Comparison of ENCODE assay signal across 8 cellular contexts in genomic region chr10:21174670-21175495, GRCh38.
A peak's percentile ranks its signal among the peaks of the same experiment; 100 is the strongest.
DNase-seq lines count a peak whose midpoint lies in the region; ATAC-seq and TF ChIP-seq lines count a peak whose summit lies in the region.

No MANE protein-coding gene starts in this region.

- TF ChIP-seq RAD21 in liver (IDR thresholded peaks at IDR 0.05) = no peak

- H3K27ac ChIP-seq in liver (ENCODE audit: low read depth in 1 of 2, low read length in 2 of 2) (peak overlapping the region in 1 of 2 donors; percentile 42), tibial artery (no peak overlapping the region)

- H3K9me3 Mint-ChIP-seq in activated T-cell treated with anti-CD3 and anti-CD28 coated beads, Interleukin-2, amount 50 U/mL, for 4 hours = peaks cover 4% of the 10 kb centered on the region
- H3K9me3 Mint-ChIP-seq in brain = peaks cover 3 to 8% (median 6%) of the 10 kb centered on the region in 5 experiments

- H3K36me3 Mint-ChIP-seq in activated T-cell treated with anti-CD3 and anti-CD28 coated beads, Interleukin-2, amount 50 U/mL, for 4 hours (ENCODE audit: insufficient read depth) = no peaks in the 10 kb centered on the region
- peaks cover 19% of the 10 kb centered on the region for H3K36me3 Mint-ChIP-seq in brain

- peak overlapping the region in 2 of 3 donors; percentile 53 to 77 for H3K4me3 ChIP-seq in liver (ENCODE audit: low read depth in 1 of 3, low read length in 3 of 3)
- peak overlapping the region; percentile 28 to 55 for H3K4me3 ChIP-seq in tibial artery

- peaks cover 0 to 4% (median 0%) of the 10 kb centered on the region in 4 donors for H3K27me3 ChIP-seq in liver (ENCODE audit: control insufficient read depth in 4 of 4, insufficient read depth in 4 of 4, low read length in 3 of 4)
- peaks cover 0 to 51% of the 10 kb centered on the region in 2 donors for H3K27me3 ChIP-seq in tibial artery

- intact Hi-C loops in tibial artery (cut with DNase I; ENCODE audit: low total_unique reads) = no loop called here

- no peak for DNase-seq in activated T-cell treated with anti-CD3 and anti-CD28 coated beads, Interleukin-2, amount 50 U/mL, for 4 hours
- DNase-seq in activated T-cell treated with anti-CD3 and anti-CD28 coated beads, Interleukin-2, amount 50 U/mL, for 48 hours = no peak
- no peak for DNase-seq in tibial artery
- no peak for DNase-seq in HuH-7.5 (ENCODE audit: low spot score)
- no peak for DNase-seq in NCI-H1048 (lab: John Stamatoyannopoulos, UW)

- H3K27me3 Mint-ChIP-seq in activated T-cell treated with anti-CD3 and anti-CD28 coated beads, Interleukin-2, amount 50 U/mL, for 4 hours (ENCODE audit: low read depth) = peaks cover 54% of the 10 kb centered on the region
- peaks cover 23% of the 10 kb centered on the region for H3K27me3 Mint-ChIP-seq in brain

- no peak overlapping the region for H3K9ac ChIP-seq in liver (ENCODE audit: low read depth in 1 of 2, low read length in 2 of 2)

- H3K9me3 ChIP-seq in liver (ENCODE audit: control insufficient read depth in 4 of 4, low read length in 3 of 4) (peaks cover 2 to 10% (median 3%) of the 10 kb centered on the region in 4 donors), tibial artery (no peaks in the 10 kb centered on the region)

- H3K27ac Mint-ChIP-seq in brain = peak overlapping the region; percentile 79 to 98 (median 82)

- H3K36me3 ChIP-seq in liver (ENCODE audit: control insufficient read depth in 4 of 4, insufficient read depth in 3 of 4, low read depth in 1 of 4, low read length in 3 of 4) (no peaks in the 10 kb centered on the region), tibial artery (no peaks in the 10 kb centered on the region)

- TF ChIP-seq CTCF in brain (conservative IDR thresholded peaks at IDR 0.05) (no peak), liver (IDR thresholded peaks at IDR 0.05; ENCODE audit: low read depth, low read length, missing input control) (no peak), tibial artery (IDR thresholded peaks at IDR 0.05) (no peak)

- ATAC-seq in activated T-cell treated with anti-CD3 and anti-CD28 coated beads, Interleukin-2, amount 50 U/mL, for 4 hours = no peak
- no peak for ATAC-seq in GM19455 (IDR thresholded peaks at IDR 0.05; ENCODE audit: unreplicated experiment)

- H3K4me1 ChIP-seq in liver (ENCODE audit: control insufficient read depth in 4 of 4, insufficient read depth in 4 of 4, low read length in 3 of 4) (peaks cover 7 to 28% (median 14%) of the 10 kb centered on the region in 4 donors), tibial artery (peaks cover 0 to 22% (median 19%) of the 10 kb centered on the region in 4 donors)

- peaks cover 6% of the 10 kb centered on the region for H3K4me1 Mint-ChIP-seq in activated T-cell treated with anti-CD3 and anti-CD28 coated beads, Interleukin-2, amount 50 U/mL, for 4 hours (ENCODE audit: low read depth)
- H3K4me1 Mint-ChIP-seq in brain = peaks cover 47% of the 10 kb centered on the region

- H3K4me3 Mint-ChIP-seq in activated T-cell treated with anti-CD3 and anti-CD28 coated beads, Interleukin-2, amount 50 U/mL, for 4 hours = peak overlapping the region; percentile 50
- peak overlapping the region; percentile 85 to 92 (median 88) for H3K4me3 Mint-ChIP-seq in brain

- 33% methylated on average over 37 of the region's 37 CpGs for WGBS in liver

TF ChIP-seq in liver, 16 proteins besides CTCF, POLR2A, EP300 and RAD21:
- TF ChIP-seq SP1 (IDR thresholded peaks at IDR 0.05) (no peak), MAX (IDR thresholded peaks at IDR 0.05) (no peak), HNF4G (IDR thresholded peaks at IDR 0.05) (no peak), ATF3 (IDR thresholded peaks at IDR 0.05) (no peak), ZBTB33 (IDR thresholded peaks at IDR 0.05) (no peak), NR2F2 (IDR thresholded peaks at IDR 0.05) (no peak), GABPA (IDR thresholded peaks at IDR 0.05 in 1 of 2, conservative IDR thresholded peaks at IDR 0.05 in 1 of 2) (no peak), JUND (IDR thresholded peaks at IDR 0.05) (no peak), YY1 (IDR thresholded peaks at IDR 0.05) (no peak), TAF1 (conservative IDR thresholded peaks at IDR 0.05) (no peak), FOXA2 (IDR thresholded peaks at IDR 0.05) (no peak), REST (IDR thresholded peaks at IDR 0.05) (no peak), RXRA (IDR thresholded peaks at IDR 0.05) (no peak), FOXA1 (IDR thresholded peaks at IDR 0.05) (no peak), HNF4A (conservative IDR thresholded peaks at IDR 0.05) (no peak), EGR1 (IDR thresholded peaks at IDR 0.05; ENCODE audit: low read depth in 2 of 2) (no peak)
